In genomic region chrX:108312938-108313337, GRCh38 we compare ENCODE assay signal across 9 cellular contexts.
A peak's percentile ranks its signal among the peaks of the same experiment; 100 is the strongest.
DNase-seq lines count a peak whose midpoint lies in the region; ATAC-seq lines count a peak whose summit lies in the region.
"Had no signal": no experiment of that assay in that cellular context is flagged by ENCODE, and none has a peak within 500 bp of the region (broad histone marks: within the 10 kb centered on the region; RNA-seq: fewer than 3 reads in every experiment).

No MANE protein-coding gene starts in this region.

- H3K4me3 Mint-ChIP-seq in natural killer cell treated with Interleukin-12 subunit alpha and Interleukin-12 subunit beta and Interleukin-15 and Interleukin-18, amount 100 ng/mL, for 72 hours: no peak overlapping the region

- no peak overlapping the region for H2BK15ac ChIP-seq in mesenchymal stem cell (ENCODE audit: low read depth, poor library complexity, severe bottlenecking)

- H3K36me3 ChIP-seq in mesenchymal stem cell (ENCODE audit: control insufficient read depth in 1 of 2, insufficient read depth in 2 of 2, low read depth in 1 of 2, low read length in 2 of 2): no peaks in the 10 kb centered on the region

- peaks cover 8% of the 10 kb centered on the region for H3K9me3 ChIP-seq in mesenchymal stem cell (ENCODE audit: control insufficient read depth, low read length)

- no peaks in the 10 kb centered on the region for H3K79me1 ChIP-seq in mesenchymal stem cell (replicated peaks; ENCODE audit: low read length, poor library complexity, severe bottlenecking)

- H2BK12ac ChIP-seq in mesenchymal stem cell (ENCODE audit: low read length in 2 of 2): no peak overlapping the region

- H3K4me3 ChIP-seq in mesenchymal stem cell (ENCODE audit: insufficient read depth in 1 of 2, low read depth in 1 of 2, low read length in 2 of 2): no peak overlapping the region
- H3K4me3 ChIP-seq: GM12878 had no signal

- H4K8ac ChIP-seq in mesenchymal stem cell (ENCODE audit: low read length): no peak overlapping the region

- H4K91ac ChIP-seq in mesenchymal stem cell (ENCODE audit: low read length): no peak overlapping the region

- peak overlapping the region; percentile 64 for H2BK120ac ChIP-seq in mesenchymal stem cell (ENCODE audit: low read depth, low read length)

- no peak for ATAC-seq in activated CD4-positive, CD25-positive, alpha-beta regulatory T cell treated with anti-CD3 and anti-CD28 coated beads, Interleukin-2, amount 50 U/mL, for 24 hours
- no peak for ATAC-seq in natural killer cell treated with Interleukin-12 subunit alpha and Interleukin-12 subunit beta and Interleukin-15 and Interleukin-18, amount 100 ng/mL, for 72 hours
- ATAC-seq in GM18867 (IDR thresholded peaks at IDR 0.05; ENCODE audit: unreplicated experiment): no peak
- ATAC-seq: GM12878 had no signal

- no CpG with 5 or more reads among the region's 1 CpG for WGBS in mesenchymal stem cell

- H3K23ac ChIP-seq in mesenchymal stem cell (ENCODE audit: low read length in 2 of 2): no peak overlapping the region

- no peak overlapping the region for H3K9ac ChIP-seq in mesenchymal stem cell (ENCODE audit: low read length)

- H2BK5ac ChIP-seq in mesenchymal stem cell (ENCODE audit: low read depth, low read length, poor library complexity, severe bottlenecking): no peak overlapping the region

- peaks cover 0 to 22% of the 10 kb centered on the region in 2 experiments for H3K27me3 ChIP-seq in mesenchymal stem cell (ENCODE audit: control insufficient read depth in 1 of 2, insufficient read depth in 1 of 2, low read length in 2 of 2)

- no peaks in the 10 kb centered on the region for H3K36me3 Mint-ChIP-seq in natural killer cell treated with Interleukin-12 subunit alpha and Interleukin-12 subunit beta and Interleukin-15 and Interleukin-18, amount 100 ng/mL, for 72 hours

- no peak overlapping the region for H3K4me2 ChIP-seq in mesenchymal stem cell (ENCODE audit: low read length, poor library complexity, severe bottlenecking)

- DNase-seq in DMS153 treated with DMSO at 0.1 percent for 48 hours (lab: John Stamatoyannopoulos, UW; ENCODE audit: unreplicated experiment) (peak; percentile 0), NCI-H1436 (lab: John Stamatoyannopoulos, UW) (peak; percentile 21), cerebellar cortex (ENCODE audit: low spot score) (peak; percentile 14), mesenchymal stem cell (peak; percentile 56), DMS114 treated with DMSO at 0.1 percent for 48 hours (lab: John Stamatoyannopoulos, UW; ENCODE audit: unreplicated experiment) (no peak)
- no peak for DNase-seq in natural killer cell treated with Interleukin-12 subunit alpha and Interleukin-12 subunit beta and Interleukin-15 and Interleukin-18, amount 100 ng/mL, for 72 hours (ENCODE audit: low spot score)

- H3K27me3 Mint-ChIP-seq in natural killer cell treated with Interleukin-12 subunit alpha and Interleukin-12 subunit beta and Interleukin-15 and Interleukin-18, amount 100 ng/mL, for 72 hours: peaks cover 0 to 25% of the 10 kb centered on the region in 2 donors

- no peaks in the 10 kb centered on the region for H3K4me1 Mint-ChIP-seq in natural killer cell treated with Interleukin-12 subunit alpha and Interleukin-12 subunit beta and Interleukin-15 and Interleukin-18, amount 100 ng/mL, for 72 hours (ENCODE audit: low read depth in 2 of 2)

- no peak overlapping the region for H3K18ac ChIP-seq in mesenchymal stem cell (ENCODE audit: low read depth in 1 of 2, low read length in 2 of 2)

- H3K9me3 Mint-ChIP-seq in natural killer cell treated with Interleukin-12 subunit alpha and Interleukin-12 subunit beta and Interleukin-15 and Interleukin-18, amount 100 ng/mL, for 72 hours: no peaks in the 10 kb centered on the region

- no peak overlapping the region for H3K14ac ChIP-seq in mesenchymal stem cell (ENCODE audit: low read length in 2 of 2)

- no peak overlapping the region for H3K27ac Mint-ChIP-seq in natural killer cell treated with Interleukin-12 subunit alpha and Interleukin-12 subunit beta and Interleukin-15 and Interleukin-18, amount 100 ng/mL, for 72 hours

- H3K27ac ChIP-seq in mesenchymal stem cell (ENCODE audit: low read length, poor library complexity, severe bottlenecking): no peak overlapping the region

- H2AK5ac ChIP-seq in mesenchymal stem cell (ENCODE audit: low read length, severe bottlenecking): no peak overlapping the region

- H2AFZ ChIP-seq in mesenchymal stem cell (ENCODE audit: low read depth, low read length): no peak overlapping the region

- H3K4ac ChIP-seq in mesenchymal stem cell (ENCODE audit: low read depth in 1 of 2, low read length in 2 of 2): no peak overlapping the region

- no peaks in the 10 kb centered on the region for H3K4me1 ChIP-seq in mesenchymal stem cell (ENCODE audit: control insufficient read depth, insufficient read depth, low read depth, low read length)

Comparison
In these comparisons a context has a peak if more than half of its experiments do, and no peak if none do; other contexts are left out.
1. DNase-seq: peak in DMS153 treated with DMSO at 0.1 percent for 48 hours (single experiment), NCI-H1436 (single experiment), cerebellar cortex (single experiment) and mesenchymal stem cell (single experiment); none in DMS114 treated with DMSO at 0.1 percent for 48 hours (single experiment) and natural killer cell treated with Interleukin-12 subunit alpha and Interleukin-12 subunit beta and Interleukin-15 and Interleukin-18, amount 100 ng/mL, for 72 hours (single experiment).